ENCODE assay signal across 1 cellular context in genomic region chr12:120588948-120589930, GRCh38.
TF ChIP-seq lines count a peak whose summit lies in the region.

No MANE protein-coding gene starts in this region.

TF ChIP-seq in K562, 482 proteins besides CTCF, POLR2A, EP300 and RAD21 (continued from another document):
- TF ChIP-seq ELK1 (CRISPR knock-in tag; IDR thresholded peaks at IDR 0.05) (no peak), HSF4 (CRISPR knock-in tag; IDR thresholded peaks at IDR 0.05; ENCODE audit: borderline replicate concordance) (no peak), ZNF695 (CRISPR knock-in tag; IDR thresholded peaks at IDR 0.05) (no peak), ZNF232 (CRISPR knock-in tag; IDR thresholded peaks at IDR 0.05) (no peak), NR4A1 (CRISPR knock-in tag; IDR thresholded peaks at IDR 0.05) (no peak), NR4A1 (tag; IDR thresholded peaks at IDR 0.05) (no peak), SP2 (IDR thresholded peaks at IDR 0.05; ENCODE audit: extremely low read depth, low read depth, low read length, poor library complexity, severe bottlenecking) (no peak), ZFP1 (CRISPR knock-in tag; IDR thresholded peaks at IDR 0.05) (no peak), ESRRA (IDR thresholded peaks at IDR 0.05; ENCODE audit: borderline replicate concordance, low read depth) (peak; percentile 79), ZNF347 (CRISPR knock-in tag; IDR thresholded peaks at IDR 0.05; ENCODE audit: low read depth) (no peak), POLR2AphosphoS2 (IDR thresholded peaks at IDR 0.05; ENCODE audit: low read length) (no peak), IRF1 (CRISPR knock-in tag; IDR thresholded peaks at IDR 0.05; ENCODE audit: borderline replicate concordance) (no peak), SRSF3 (IDR thresholded peaks at IDR 0.05; ENCODE audit: insufficient read depth, low read length) (no peak), ETS2 (tag; IDR thresholded peaks at IDR 0.05; ENCODE audit: borderline replicate concordance, poor library complexity, severe bottlenecking) (no peak), KDM1A (IDR thresholded peaks at IDR 0.05) (peak in 1 of 2 experiments; percentile 16; a peak in 1 of 4 replicates), NFATC3 (IDR thresholded peaks at IDR 0.05) (no peak), ZNF395 (CRISPR knock-in tag; IDR thresholded peaks at IDR 0.05) (no peak), IRF9 (tag; IDR thresholded peaks at IDR 0.05) (no peak), BCOR (IDR thresholded peaks at IDR 0.05) (peak; percentile 75), HMBOX1 (IDR thresholded peaks at IDR 0.05) (0 out of 2 replicates have a peak, but pooled peaks have one; percentile 15), RBM25 (IDR thresholded peaks at IDR 0.05; ENCODE audit: low read depth, low read length, severe bottlenecking) (peak; percentile 76), USF1 (CRISPR knock-in tag; IDR thresholded peaks at IDR 0.05) (0 out of 2 replicates have a peak, but pooled peaks have one; percentile 3), ZNF764 (CRISPR knock-in tag; IDR thresholded peaks at IDR 0.05; ENCODE audit: low read depth) (no peak)
